Comparison of ENCODE assay signal across 20 cellular contexts in genomic region chr13:24226762-24227161, GRCh38.
DNase-seq lines count a peak whose midpoint lies in the region; ATAC-seq, FAIRE-seq and TF ChIP-seq lines count a peak whose summit lies in the region.
"Had no signal": no experiment of that assay in that cellular context is flagged by ENCODE, and none has a peak within 500 bp of the region (broad histone marks: within the 10 kb centered on the region; RNA-seq: fewer than 3 reads in every experiment).

No MANE protein-coding gene starts in this region.

- H3K18ac ChIP-seq in IMR-90 (ENCODE audit: low read depth, low read length) = no peak overlapping the region
- 0 out of 2 replicates have a peak overlapping the region, but pooled peaks have one; percentile 21 for H3K18ac ChIP-seq in H1 (ENCODE audit: extremely low read depth, low read length)

- WGBS in IMR-90 (ENCODE audit: extremely low coverage in 2 of 2, insufficient read length in 1 of 2), 2 experiments = 100% methylated on average over 1 of the region's 3 CpGs; no CpG with 5 or more reads in 1 of the 2 experiments
- 48% methylated on average over 3 of the region's 3 CpGs; no CpG with 5 or more reads in 1 of the 2 experiments for WGBS in H1 (ENCODE audit: extremely low coverage in 1 of 2, insufficient coverage in 1 of 2, insufficient read length in 1 of 2, insufficient replicate concordance in 2 of 2, low coverage in 1 of 2, low lambda C conversion rate in 2 of 2, missing lambda C conversion rate in 1 of 2), 2 experiments
- 59 to 83% (median 64%) methylated on average over 3 of the region's 3 CpGs for WGBS in spleen, 5 donors

- H2BK5ac ChIP-seq in IMR-90 (ENCODE audit: low read depth, low read length, poor library complexity, severe bottlenecking) (no peak overlapping the region), H1 (ENCODE audit: low read depth, low read length) (no peak overlapping the region)

- H3K23ac ChIP-seq in IMR-90 (ENCODE audit: low read depth, low read length) (no peak overlapping the region; the same call in 1 of the 2 replicates), H1 (ENCODE audit: insufficient read length) (no peak overlapping the region)

- no peak for TF ChIP-seq RAD21 in IMR-90 (IDR thresholded peaks at IDR 0.05; ENCODE audit: low read length)
- no peak for TF ChIP-seq RAD21 in H1 (IDR thresholded peaks at IDR 0.05 in 1 of 2, conservative IDR thresholded peaks at IDR 0.05 in 1 of 2; ENCODE audit: low read depth in 2 of 2, low read length in 2 of 2)

- peaks cover under 1% of the 10 kb centered on the region for H3K9me1 ChIP-seq in IMR-90 (ENCODE audit: insufficient read depth, low read length)

- no peak overlapping the region for H3K4ac ChIP-seq in IMR-90 (ENCODE audit: low read depth, low read length)
- no peak overlapping the region for H3K4ac ChIP-seq in H1 (replicated peaks; ENCODE audit: insufficient read length, low read depth, low read length)

- H3K56ac ChIP-seq in IMR-90 (ENCODE audit: extremely low read depth, insufficient read depth, low read length) (no peak overlapping the region), H1 (replicated peaks; ENCODE audit: insufficient read length, low read depth, low read length) (no peak overlapping the region)

- H4K8ac ChIP-seq in IMR-90 (ENCODE audit: low read depth in 2 of 2, low read length in 2 of 2) (no peak overlapping the region), H1 (ENCODE audit: extremely low read depth, insufficient read depth, low read length) (no peak overlapping the region)

- H2BK15ac ChIP-seq in IMR-90 (ENCODE audit: low read depth, low read length) (no peak overlapping the region), H1 (ENCODE audit: low read length) (no peak overlapping the region)

- H2AK9ac ChIP-seq in IMR-90 (replicated peaks; ENCODE audit: low read depth, low read length, poor library complexity) = no peak overlapping the region

- CTCF ChIA-PET in IMR-90 (lab: Yijun Ruan, JAX) = interaction anchor here (1.3 kb wide), 1 partner anchor 173 kb away, joined by 5 read pairs; no protein-coding TSS in a partner anchor
- CTCF ChIA-PET in H1 (lab: Charles Lee; ENCODE audit: partially characterized antibody) = interaction anchor here (0.9 to 7.1 kb wide), 5 partner anchors 8 to 301 kb away, joined by 3 to 58 read pairs (median 3); no protein-coding TSS in a partner anchor

- TF ChIP-seq EP300 in H1 (IDR thresholded peaks at IDR 0.05; ENCODE audit: borderline replicate concordance in 1 of 2, low read depth in 2 of 2, low read length in 2 of 2) = no peak

- H3K4me3 ChIP-seq in IMR-90 (ENCODE audit: insufficient read depth, low read depth, low read length) (no peak overlapping the region), H1 (ENCODE audit: extremely low read depth in 1 of 4, insufficient read depth in 2 of 4, low read depth in 3 of 4, low read length in 4 of 4) (no peak overlapping the region), spleen (no peak overlapping the region)
- H3K4me3 ChIP-seq: HAP-1, SJCRH30 had no signal

- H4K20me1 ChIP-seq in IMR-90 (ENCODE audit: insufficient read depth, low read length) (0 out of 2 replicates have a peak, but pooled peaks cover 8% of the 10 kb centered on the region), H1 (replicated peaks in 1 of 2; ENCODE audit: control insufficient read depth in 1 of 2, insufficient read depth in 2 of 2, low read length in 2 of 2) (peaks cover 0 to 6% of the 10 kb centered on the region in 2 experiments)

- H2BK120ac ChIP-seq in IMR-90 (ENCODE audit: low read depth, low read length) = no peak overlapping the region
- no peak overlapping the region for H2BK120ac ChIP-seq in H1 (replicated peaks; ENCODE audit: low read depth, low read length)

- no peak for DNase-seq in GM18507 (ENCODE audit: extremely low spot score, insufficient read length, low read depth)
- no peak for DNase-seq in IMR-90
- DNase-seq in H1 (ENCODE audit: low read depth in 1 of 2, low spot score in 2 of 2) = no peak
- DNase-seq in spleen = no peak
- DNase-seq in medulla oblongata (ENCODE audit: extremely low spot score) = no peak
- no peak for DNase-seq in AG08395 (ENCODE audit: low spot score)
- DNase-seq in dedifferentiated amniotic fluid mesenchymal stem cell (ENCODE audit: extremely low spot score) = no peak
- DNase-seq: CD4-positive, CD25-positive, alpha-beta regulatory T cell; COR-L47; KG1; NCI-H1092 treated with DMSO at 0.1 percent for 48 hours; NCI-H146; NCI-H2029 treated with DMSO at 0.1 percent for 48 hours; NCI-H2171 treated with DMSO at 0.1 percent for 48 hours; NCI-H526 treated with DMSO at 0.1 percent for 48 hours; OCI-M1; SJCRH30 had no signal

- intact Hi-C loops in IMR-90 (cut with micrococcal nuclease) (no loop called here), spleen (cut with DNase I; ENCODE audit: low total_unique reads) (loop anchor here (10.0 kb wide), 2 partner anchors 302 to 762 kb away; no protein-coding TSS in a partner anchor)

- dilution Hi-C loops in IMR-90 (cut with HindIII; ENCODE audit: low sequenced_read_pairs, unreplicated experiment) = no loop called here

- H4K5ac ChIP-seq in IMR-90 (ENCODE audit: low read depth, low read length) (no peak overlapping the region), H1 (ENCODE audit: insufficient read length, low read depth, low read length) (no peak overlapping the region)

- no peak for TF ChIP-seq POLR2A in IMR-90 (IDR thresholded peaks at IDR 0.05; ENCODE audit: low read depth, low read length)
- TF ChIP-seq POLR2A in H1 (IDR thresholded peaks at IDR 0.05; ENCODE audit: control extremely low read depth in 1 of 2, low read depth in 2 of 2, low read length in 2 of 2) = no peak
- no peak for TF ChIP-seq POLR2A in spleen (IDR thresholded peaks at IDR 0.05)

- no peak overlapping the region for H2BK12ac ChIP-seq in H1 (ENCODE audit: low read depth, low read length)

- H3K4me1 ChIP-seq in IMR-90 (ENCODE audit: control insufficient read depth, insufficient read depth, low read length) (no peaks in the 10 kb centered on the region), H1 (replicated peaks in 1 of 4; ENCODE audit: control insufficient read depth in 3 of 4, insufficient read depth in 4 of 4, low read length in 3 of 4) (peaks cover 0 to 10% (median 0%) of the 10 kb centered on the region in 4 experiments; a peak in 1 of 7 replicates), spleen (peaks cover 12 to 97% (median 69%) of the 10 kb centered on the region in 6 donors)
- H3K4me1 ChIP-seq: HAP-1 had no signal

- H3K9me3 ChIP-seq in IMR-90 (ENCODE audit: control insufficient read depth, insufficient read depth, low read length) (no peaks in the 10 kb centered on the region), H1 (ENCODE audit: insufficient read depth in 2 of 2, low read depth in 1 of 2, low read length in 1 of 2) (no peaks in the 10 kb centered on the region), spleen (no peaks in the 10 kb centered on the region)
- H3K9me3 ChIP-seq: HAP-1, SJCRH30 had no signal

- H3K4me2 ChIP-seq in IMR-90 (ENCODE audit: low read depth, low read length) (no peak overlapping the region), H1 (ENCODE audit: insufficient read depth in 1 of 2, low read depth in 2 of 2, low read length in 2 of 2) (peak overlapping the region in 1 of 2 experiments; percentile 17; a peak in 1 of 4 replicates)

- H3K79me1 ChIP-seq in IMR-90 (ENCODE audit: low read depth in 1 of 2, low read length in 2 of 2) (peaks cover 23 to 58% of the 10 kb centered on the region in 2 experiments), H1 (ENCODE audit: low read depth, low read length) (peaks cover 10% of the 10 kb centered on the region)

- no peak for ATAC-seq in IMR-90 (ENCODE audit: low read depth)

- TF ChIP-seq CTCF in IMR-90 (conservative IDR thresholded peaks at IDR 0.05; ENCODE audit: low read depth, low read length) (no peak), H1 (IDR thresholded peaks at IDR 0.05; ENCODE audit: control extremely low read depth in 1 of 3, insufficient read depth in 1 of 3, low read depth in 1 of 3, low read length in 3 of 3) (no peak), spleen (IDR thresholded peaks at IDR 0.05 in 8 of 11, conservative IDR thresholded peaks at IDR 0.05 in 3 of 11) (no peak)

- H2AFZ ChIP-seq in IMR-90 (replicated peaks; ENCODE audit: low read length, poor library complexity) = no peak overlapping the region
- no peak overlapping the region for H2AFZ ChIP-seq in H1 (ENCODE audit: low read length)

- in situ Hi-C loops in IMR-90 (cut with MboI; ENCODE audit: low sequenced_read_pairs) = loop anchor here (10.0 kb wide), 1 partner anchor 172 kb away; no protein-coding TSS in a partner anchor

- H3K9ac ChIP-seq in IMR-90 (ENCODE audit: low read depth, low read length) (no peak overlapping the region), H1 (replicated peaks in 1 of 4; ENCODE audit: extremely low read depth in 1 of 4, low read depth in 3 of 4, low read length in 3 of 4) (no peak overlapping the region)

- H4K91ac ChIP-seq in IMR-90 (ENCODE audit: insufficient read depth, low read depth, low read length) (no peak overlapping the region), H1 (replicated peaks; ENCODE audit: insufficient read length, low read length) (no peak overlapping the region)

- POLR2A ChIA-PET in IMR-90 (lab: Charles Lee; ENCODE audit: unreplicated experiment) (no interaction called here), H1 (lab: Charles Lee; ENCODE audit: partially characterized antibody) (interaction anchor here (0.6 kb wide), 1 partner anchor 178 kb away, joined by 3 read pairs; no protein-coding TSS in a partner anchor)

- H3K27me3 ChIP-seq in IMR-90 (ENCODE audit: control insufficient read depth, insufficient read depth, low read length) (no peaks in the 10 kb centered on the region), H1 (replicated peaks in 1 of 4; ENCODE audit: control insufficient read depth in 3 of 4, extremely low read depth in 1 of 4, insufficient read depth in 3 of 4, low read length in 3 of 4) (no peaks in the 10 kb centered on the region), spleen (replicated peaks in 1 of 7) (no peaks in the 10 kb centered on the region)
- H3K27me3 ChIP-seq: SJCRH30 had no signal

- FAIRE-seq in GM18507 (lab: Jason Lieb, UNC) (peak; percentile 61), H1 (lab: Jason Lieb, UNC) (peak; percentile 79)
- FAIRE-seq: RCC 7860 had no signal

- H2BK20ac ChIP-seq in IMR-90 (ENCODE audit: low read depth, low read length) (no peak overlapping the region), H1 (ENCODE audit: low read length) (no peak overlapping the region)

- H2AK5ac ChIP-seq in IMR-90 (ENCODE audit: low read depth, low read length) (0 out of 2 replicates have a peak overlapping the region, but pooled peaks have one; percentile 13), H1 (ENCODE audit: low read depth, low read length) (no peak overlapping the region)

- H3K79me2 ChIP-seq in H1 (ENCODE audit: control insufficient read depth in 1 of 2, insufficient read depth in 2 of 2, low read length in 2 of 2) = peaks cover 0 to 37% of the 10 kb centered on the region in 2 experiments; a peak in 2 of 4 replicates

- H3K36me3 ChIP-seq in IMR-90 (ENCODE audit: control insufficient read depth, insufficient read depth, low read length) (peaks cover 20% of the 10 kb centered on the region), H1 (ENCODE audit: control insufficient read depth in 2 of 4, insufficient read depth in 4 of 4, low read length in 3 of 4) (0 out of 8 replicates have a peak, but pooled peaks cover 0 to 7% (median 1%) of the 10 kb centered on the region in 4 experiments), spleen (peaks cover 0 to 16% (median 0%) of the 10 kb centered on the region in 6 donors)
- H3K36me3 ChIP-seq: HAP-1, SJCRH30 had no signal

- BruUV-seq in IMR-90 (replicated peaks; lab: Mats Ljungman, UMichigan) = no TSS peak

- H3K14ac ChIP-seq in IMR-90 (replicated peaks; ENCODE audit: low read depth, low read length) (no peak overlapping the region), H1 (ENCODE audit: insufficient read length) (no peak overlapping the region)

- H3K23me2 ChIP-seq in H1 (ENCODE audit: low read depth, low read length) = no peaks in the 10 kb centered on the region

- H3K27ac ChIP-seq in IMR-90 (ENCODE audit: insufficient read depth, low read length) = no peak overlapping the region
- H3K27ac ChIP-seq in H1 (ENCODE audit: low read depth, low read length) = no peak overlapping the region
- H3K27ac ChIP-seq in spleen = peak overlapping the region in 7 of 8 donors; percentile 3 to 76 (median 34)
- H3K27ac ChIP-seq: HL-60, SJCRH30 had no signal

Comparison
In these comparisons a context has a peak if more than half of its experiments do, and no peak if none do; other contexts are left out.
1. H3K27ac ChIP-seq: peak in spleen (7 of 8); none in IMR-90 (single experiment) and H1 (single experiment).